In the genomic region with DNA sequence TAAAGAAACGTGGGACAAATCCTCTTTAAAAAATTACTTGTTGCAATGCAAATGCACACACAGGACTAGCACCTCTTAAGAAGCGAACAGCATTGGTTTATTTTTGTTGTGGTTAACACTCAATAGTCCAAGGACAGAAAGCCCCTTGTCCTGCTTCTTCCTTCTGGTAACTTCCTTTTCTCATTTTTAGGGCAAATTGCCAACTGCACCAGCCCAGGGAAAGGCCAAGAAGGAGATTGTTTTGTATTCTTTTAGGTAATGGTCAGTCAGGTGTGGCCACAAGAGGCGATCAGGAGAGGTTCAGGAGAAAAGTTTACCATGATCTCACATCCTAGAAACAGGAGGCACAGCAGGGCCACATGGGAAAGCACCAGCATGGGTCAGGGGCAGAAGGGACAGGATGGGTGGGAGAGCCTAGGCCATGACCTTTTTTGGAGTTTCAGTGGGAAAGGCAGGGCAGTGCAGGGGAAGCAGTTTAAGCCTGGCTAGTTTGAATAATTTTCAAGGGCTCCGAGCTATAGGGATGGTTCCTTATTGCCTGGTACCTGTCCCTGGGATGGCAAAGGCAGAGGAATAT, we compare ENCODE assay signal across 27 cellular contexts.
"Had no signal": no experiment of that assay in that cellular context is flagged by ENCODE, and none has a peak within 500 bp of the region (broad histone marks: within the 10 kb centered on the region; RNA-seq: fewer than 3 reads in every experiment).

No MANE protein-coding gene starts in this region.

- H3K4me1 ChIP-seq: foreskin keratinocyte, left lung, lower lobe of right lung, stomach, upper lobe of right lung had no signal

- H3K9me3 ChIP-seq: esophagus muscularis mucosa, left lung, lower lobe of right lung, stomach, tibial artery, upper lobe of right lung had no signal

- H3K4me3 Mint-ChIP-seq: activated CD4-positive, alpha-beta T cell treated with anti-CD3 and anti-CD28 coated beads for 36 hours; activated CD8-positive, alpha-beta memory T cell treated with anti-CD3 and anti-CD28 coated beads, Interleukin-2, amount 10 ng/mL, durations not matched to agents 7 days and 5 days; activated CD8-positive, alpha-beta T cell treated with anti-CD3 and anti-CD28 coated beads, Interleukin-2, amount 10 ng/mL, durations not matched to agents 7 days and 5 days; central memory CD8-positive, alpha-beta T cell; dendritic cell treated with granulocyte-macrophage colony-stimulating factor and Interleukin-4, amounts not matched to agents 40 ng/mL and 50 ng/mL, for 4 days; natural killer cell; stimulated activated effector memory CD8-positive, alpha-beta T cell treated with anti-CD3 and anti-CD28 coated beads, Interleukin-12 subunit alpha, Interleukin-12 subunit beta, amount 100 ng/mL, for 72 hours; T-helper 2 cell treated with Interferon-gamma antibody and Interleukin-4, amounts not matched to agents 5 μg/mL and 100 μg/mL, for 36 hours had no signal

- DNase-seq: activated CD4-positive, alpha-beta T cell treated with anti-CD3 and anti-CD28 coated beads for 36 hours; activated CD4-positive, CD25-positive, alpha-beta regulatory T cell; activated CD8-positive, alpha-beta memory T cell treated with anti-CD3 and anti-CD28 coated beads, Interleukin-2, amount 10 ng/mL, durations not matched to agents 7 days and 5 days; activated CD8-positive, alpha-beta T cell treated with anti-CD3 and anti-CD28 coated beads, Interleukin-2, amount 10 ng/mL, durations not matched to agents 7 days and 5 days; activated naive CD4-positive, alpha-beta T cell; activated T-cell treated with anti-CD3 and anti-CD28 coated beads, Interleukin-2, amount 50 U/mL, for 48 hours; foreskin keratinocyte; kidney glomerular epithelial cell; left lung; lower lobe of right lung; mesenchymal stem cell; natural killer cell; stimulated activated CD4-positive, alpha-beta T cell treated with anti-CD3 and anti-CD28 coated beads, Interleukin-12 subunit alpha, Interleukin-12 subunit beta, amount 100 ng/mL, for 4 hours; stimulated activated CD4-positive, alpha-beta T cell treated with anti-CD3 and anti-CD28 coated beads, Interleukin-4, amount 100 ng/mL, for 24 hours; stomach; tibial artery; upper lobe of right lung had no signal

- ATAC-seq: activated CD4-positive, alpha-beta T cell treated with anti-CD3 and anti-CD28 coated beads for 36 hours; activated CD8-positive, alpha-beta memory T cell treated with anti-CD3 and anti-CD28 coated beads, Interleukin-2, amount 10 ng/mL, durations not matched to agents 7 days and 5 days; activated CD8-positive, alpha-beta T cell treated with anti-CD3 and anti-CD28 coated beads, Interleukin-2, amount 10 ng/mL, durations not matched to agents 7 days and 5 days; activated naive CD4-positive, alpha-beta T cell treated with anti-CD3 and anti-CD28 coated beads, Interleukin-2, amount 50 U/mL, for 72 hours; foreskin keratinocyte; left lung; lower lobe of right lung; natural killer cell; sciatic nerve; stimulated activated effector memory CD8-positive, alpha-beta T cell treated with anti-CD3 and anti-CD28 coated beads, Interleukin-12 subunit alpha, Interleukin-12 subunit beta, amount 100 ng/mL, for 72 hours; upper lobe of right lung had no signal

- H3K27ac Mint-ChIP-seq: activated CD4-positive, alpha-beta T cell treated with anti-CD3 and anti-CD28 coated beads for 36 hours; activated CD8-positive, alpha-beta memory T cell treated with anti-CD3 and anti-CD28 coated beads, Interleukin-2, amount 10 ng/mL, durations not matched to agents 7 days and 5 days; activated CD8-positive, alpha-beta T cell treated with anti-CD3 and anti-CD28 coated beads, Interleukin-2, amount 10 ng/mL, durations not matched to agents 7 days and 5 days; activated T-helper 2 cell treated with anti-CD3 and anti-CD28 coated beads, Interferon-gamma antibody, Interleukin-2, Interleukin-4, amounts not matched to agents 10 μg/mL and 5 μg/mL and 100 μg/mL, durations not matched to agents 14 hours and 24 hours and 36 hours; dendritic cell treated with granulocyte-macrophage colony-stimulating factor and Interleukin-4, amounts not matched to agents 40 ng/mL and 50 ng/mL, for 4 days; natural killer cell; stimulated activated effector memory CD8-positive, alpha-beta T cell treated with anti-CD3 and anti-CD28 coated beads, Interleukin-12 subunit alpha, Interleukin-12 subunit beta, amount 100 ng/mL, for 72 hours; T-helper 2 cell treated with Interferon-gamma antibody and Interleukin-4, amounts not matched to agents 5 μg/mL and 100 μg/mL, for 36 hours had no signal

- H3K36me3 Mint-ChIP-seq: activated CD8-positive, alpha-beta memory T cell treated with anti-CD3 and anti-CD28 coated beads, Interleukin-2, amount 10 ng/mL, durations not matched to agents 7 days and 5 days; activated naive CD4-positive, alpha-beta T cell treated with anti-CD3 and anti-CD28 coated beads, Interleukin-2, amount 50 U/mL, for 72 hours; natural killer cell; stimulated activated effector memory CD8-positive, alpha-beta T cell treated with anti-CD3 and anti-CD28 coated beads, Interleukin-12 subunit alpha, Interleukin-12 subunit beta, amount 100 ng/mL, for 72 hours had no signal

- H3K9me3 Mint-ChIP-seq: activated naive CD4-positive, alpha-beta T cell treated with anti-CD3 and anti-CD28 coated beads, Interleukin-2, amount 50 U/mL, for 72 hours; activated T-helper 2 cell treated with anti-CD3 and anti-CD28 coated beads, Interferon-gamma antibody, Interleukin-2, Interleukin-4, amounts not matched to agents 10 μg/mL and 5 μg/mL and 100 μg/mL, durations not matched to agents 14 hours and 24 hours and 36 hours; central memory CD8-positive, alpha-beta T cell; dendritic cell treated with granulocyte-macrophage colony-stimulating factor and Interleukin-4, amounts not matched to agents 40 ng/mL and 50 ng/mL, for 4 days; natural killer cell; stimulated activated effector memory CD8-positive, alpha-beta T cell treated with anti-CD3 and anti-CD28 coated beads, Interleukin-12 subunit alpha, Interleukin-12 subunit beta, amount 100 ng/mL, for 72 hours; T-helper 2 cell treated with Interferon-gamma antibody and Interleukin-4, amounts not matched to agents 5 μg/mL and 100 μg/mL, for 36 hours had no signal

- H3K36me3 ChIP-seq: esophagus muscularis mucosa, left lung, lower lobe of right lung, stomach, tibial artery, upper lobe of right lung had no signal

- H3K27ac ChIP-seq: esophagus muscularis mucosa, foreskin keratinocyte, left lung, lower lobe of right lung, stomach, tibial artery, upper lobe of right lung had no signal

- H3K27me3 Mint-ChIP-seq: central memory CD8-positive, alpha-beta T cell had no signal

- FAIRE-seq: bronchial epithelial cell had no signal

- H3K4me3 ChIP-seq: esophagus muscularis mucosa, left lung, lower lobe of right lung, skin epidermis, stomach, tibial artery, upper lobe of right lung had no signal

- H3K27me3 ChIP-seq: left lung, upper lobe of right lung had no signal
